In the genomic region with DNA sequence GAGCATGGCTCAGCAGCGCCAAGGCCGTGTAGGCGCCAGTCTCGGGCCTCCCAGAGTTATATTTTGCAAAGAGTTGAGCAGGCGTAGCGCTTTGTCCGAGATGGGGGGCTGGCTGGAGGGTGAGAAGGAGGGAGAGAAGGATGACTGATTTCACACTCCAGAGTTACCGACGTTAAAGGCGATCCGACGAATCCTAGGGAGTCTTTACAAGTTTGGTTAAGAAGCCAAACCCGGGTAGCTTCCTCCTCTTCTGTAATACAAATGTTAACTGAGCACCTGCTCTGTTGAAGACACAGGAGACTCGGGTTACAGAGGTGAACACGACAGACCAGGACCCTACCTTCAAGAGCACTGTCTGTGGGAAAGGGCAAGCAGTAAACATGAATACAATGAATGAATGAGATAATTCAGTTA, we compare ENCODE assay signal across 1 cellular context.
TF ChIP-seq lines count a peak whose summit lies in the region.

No MANE protein-coding gene starts in this region.

TF ChIP-seq in K562, 482 proteins besides CTCF, POLR2A, EP300 and RAD21 (continued from another document and continues in another):
- TF ChIP-seq, protein P1, sequence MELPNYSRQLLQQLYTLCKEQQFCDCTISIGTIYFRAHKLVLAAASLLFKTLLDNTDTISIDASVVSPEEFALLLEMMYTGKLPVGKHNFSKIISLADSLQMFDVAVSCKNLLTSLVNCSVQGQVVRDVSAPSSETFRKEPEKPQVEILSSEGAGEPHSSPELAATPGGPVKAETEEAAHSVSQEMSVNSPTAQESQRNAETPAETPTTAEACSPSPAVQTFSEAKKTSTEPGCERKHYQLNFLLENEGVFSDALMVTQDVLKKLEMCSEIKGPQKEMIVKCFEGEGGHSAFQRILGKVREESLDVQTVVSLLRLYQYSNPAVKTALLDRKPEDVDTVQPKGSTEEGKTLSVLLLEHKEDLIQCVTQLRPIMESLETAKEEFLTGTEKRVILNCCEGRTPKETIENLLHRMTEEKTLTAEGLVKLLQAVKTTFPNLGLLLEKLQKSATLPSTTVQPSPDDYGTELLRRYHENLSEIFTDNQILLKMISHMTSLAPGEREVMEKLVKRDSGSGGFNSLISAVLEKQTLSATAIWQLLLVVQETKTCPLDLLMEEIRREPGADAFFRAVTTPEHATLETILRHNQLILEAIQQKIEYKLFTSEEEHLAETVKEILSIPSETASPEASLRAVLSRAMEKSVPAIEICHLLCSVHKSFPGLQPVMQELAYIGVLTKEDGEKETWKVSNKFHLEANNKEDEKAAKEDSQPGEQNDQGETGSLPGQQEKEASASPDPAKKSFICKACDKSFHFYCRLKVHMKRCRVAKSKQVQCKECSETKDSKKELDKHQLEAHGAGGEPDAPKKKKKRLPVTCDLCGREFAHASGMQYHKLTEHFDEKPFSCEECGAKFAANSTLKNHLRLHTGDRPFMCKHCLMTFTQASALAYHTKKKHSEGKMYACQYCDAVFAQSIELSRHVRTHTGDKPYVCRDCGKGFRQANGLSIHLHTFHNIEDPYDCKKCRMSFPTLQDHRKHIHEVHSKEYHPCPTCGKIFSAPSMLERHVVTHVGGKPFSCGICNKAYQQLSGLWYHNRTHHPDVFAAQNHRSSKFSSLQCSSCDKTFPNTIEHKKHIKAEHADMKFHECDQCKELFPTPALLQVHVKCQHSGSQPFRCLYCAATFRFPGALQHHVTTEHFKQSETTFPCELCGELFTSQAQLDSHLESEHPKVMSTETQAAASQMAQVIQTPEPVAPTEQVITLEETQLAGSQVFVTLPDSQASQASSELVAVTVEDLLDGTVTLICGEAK (IDR thresholded peaks at IDR 0.05): 0 out of 2 replicates have a peak, but pooled peaks have one; percentile 21
- TF ChIP-seq, protein P1 (CRISPR knock-in tag; IDR thresholded peaks at IDR 0.05): no peak
- TF ChIP-seq ARHGAP35 (IDR thresholded peaks at IDR 0.05; ENCODE audit: partially characterized antibody) (no peak), NFXL1 (CRISPR knock-in tag; IDR thresholded peaks at IDR 0.05) (no peak), ZFP36 (IDR thresholded peaks at IDR 0.05; ENCODE audit: low read depth, low read length, partially characterized antibody) (no peak), ZBTB33 (CRISPR knock-in tag; IDR thresholded peaks at IDR 0.05) (peak; percentile 0; the same call in 1 of the 2 replicates), LEF1 (IDR thresholded peaks at IDR 0.05) (no peak), NR2F6 (CRISPR knock-in tag; IDR thresholded peaks at IDR 0.05) (no peak), ILK (tag; IDR thresholded peaks at IDR 0.05; ENCODE audit: borderline replicate concordance, low read depth) (no peak), CSDE1 (IDR thresholded peaks at IDR 0.05) (no peak), GTF2F1 (IDR thresholded peaks at IDR 0.05; ENCODE audit: low read depth, low read length) (no peak), ARID1B (IDR thresholded peaks at IDR 0.05) (no peak), FOXK1 (CRISPR knock-in tag; IDR thresholded peaks at IDR 0.05; ENCODE audit: borderline replicate concordance) (no peak), PTTG1 (tag; IDR thresholded peaks at IDR 0.05; ENCODE audit: low read depth) (no peak), ZKSCAN8 (CRISPR knock-in tag; IDR thresholded peaks at IDR 0.05) (no peak), ZNF431 (CRISPR knock-in tag; IDR thresholded peaks at IDR 0.05) (no peak)
- TF ChIP-seq, protein P2, sequence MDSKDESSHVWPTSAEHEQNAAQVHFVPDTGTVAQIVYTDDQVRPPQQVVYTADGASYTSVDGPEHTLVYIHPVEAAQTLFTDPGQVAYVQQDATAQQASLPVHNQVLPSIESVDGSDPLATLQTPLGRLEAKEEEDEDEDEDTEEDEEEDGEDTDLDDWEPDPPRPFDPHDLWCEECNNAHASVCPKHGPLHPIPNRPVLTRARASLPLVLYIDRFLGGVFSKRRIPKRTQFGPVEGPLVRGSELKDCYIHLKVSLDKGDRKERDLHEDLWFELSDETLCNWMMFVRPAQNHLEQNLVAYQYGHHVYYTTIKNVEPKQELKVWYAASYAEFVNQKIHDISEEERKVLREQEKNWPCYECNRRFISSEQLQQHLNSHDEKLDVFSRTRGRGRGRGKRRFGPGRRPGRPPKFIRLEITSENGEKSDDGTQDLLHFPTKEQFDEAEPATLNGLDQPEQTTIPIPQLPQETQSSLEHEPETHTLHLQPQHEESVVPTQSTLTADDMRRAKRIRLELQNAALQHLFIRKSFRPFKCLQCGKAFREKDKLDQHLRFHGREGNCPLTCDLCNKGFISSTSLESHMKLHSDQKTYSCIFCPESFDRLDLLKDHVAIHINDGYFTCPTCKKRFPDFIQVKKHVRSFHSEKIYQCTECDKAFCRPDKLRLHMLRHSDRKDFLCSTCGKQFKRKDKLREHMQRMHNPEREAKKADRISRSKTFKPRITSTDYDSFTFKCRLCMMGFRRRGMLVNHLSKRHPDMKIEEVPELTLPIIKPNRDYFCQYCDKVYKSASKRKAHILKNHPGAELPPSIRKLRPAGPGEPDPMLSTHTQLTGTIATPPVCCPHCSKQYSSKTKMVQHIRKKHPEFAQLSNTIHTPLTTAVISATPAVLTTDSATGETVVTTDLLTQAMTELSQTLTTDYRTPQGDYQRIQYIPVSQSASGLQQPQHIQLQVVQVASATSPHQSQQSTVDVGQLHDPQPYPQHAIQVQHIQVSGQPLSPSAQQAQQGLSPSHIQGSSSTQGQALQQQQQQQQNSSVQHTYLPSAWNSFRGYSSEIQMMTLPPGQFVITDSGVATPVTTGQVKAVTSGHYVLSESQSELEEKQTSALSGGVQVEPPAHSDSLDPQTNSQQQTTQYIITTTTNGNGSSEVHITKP (IDR thresholded peaks at IDR 0.05; ENCODE audit: partially characterized antibody): no peak
- TF ChIP-seq, protein P3, sequence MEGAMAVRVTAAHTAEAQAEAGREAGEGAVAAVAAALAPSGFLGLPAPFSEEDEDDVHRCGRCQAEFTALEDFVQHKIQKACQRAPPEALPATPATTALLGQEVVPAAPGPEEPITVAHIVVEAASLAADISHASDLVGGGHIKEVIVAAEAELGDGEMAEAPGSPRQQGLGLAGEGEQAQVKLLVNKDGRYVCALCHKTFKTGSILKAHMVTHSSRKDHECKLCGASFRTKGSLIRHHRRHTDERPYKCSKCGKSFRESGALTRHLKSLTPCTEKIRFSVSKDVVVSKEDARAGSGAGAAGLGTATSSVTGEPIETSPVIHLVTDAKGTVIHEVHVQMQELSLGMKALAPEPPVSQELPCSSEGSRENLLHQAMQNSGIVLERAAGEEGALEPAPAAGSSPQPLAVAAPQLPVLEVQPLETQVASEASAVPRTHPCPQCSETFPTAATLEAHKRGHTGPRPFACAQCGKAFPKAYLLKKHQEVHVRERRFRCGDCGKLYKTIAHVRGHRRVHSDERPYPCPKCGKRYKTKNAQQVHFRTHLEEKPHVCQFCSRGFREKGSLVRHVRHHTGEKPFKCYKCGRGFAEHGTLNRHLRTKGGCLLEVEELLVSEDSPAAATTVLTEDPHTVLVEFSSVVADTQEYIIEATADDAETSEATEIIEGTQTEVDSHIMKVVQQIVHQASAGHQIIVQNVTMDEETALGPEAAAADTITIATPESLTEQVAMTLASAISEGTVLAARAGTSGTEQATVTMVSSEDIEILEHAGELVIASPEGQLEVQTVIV (CRISPR knock-in tag; IDR thresholded peaks at IDR 0.05; ENCODE audit: borderline replicate concordance): no peak
- TF ChIP-seq, protein P4, sequence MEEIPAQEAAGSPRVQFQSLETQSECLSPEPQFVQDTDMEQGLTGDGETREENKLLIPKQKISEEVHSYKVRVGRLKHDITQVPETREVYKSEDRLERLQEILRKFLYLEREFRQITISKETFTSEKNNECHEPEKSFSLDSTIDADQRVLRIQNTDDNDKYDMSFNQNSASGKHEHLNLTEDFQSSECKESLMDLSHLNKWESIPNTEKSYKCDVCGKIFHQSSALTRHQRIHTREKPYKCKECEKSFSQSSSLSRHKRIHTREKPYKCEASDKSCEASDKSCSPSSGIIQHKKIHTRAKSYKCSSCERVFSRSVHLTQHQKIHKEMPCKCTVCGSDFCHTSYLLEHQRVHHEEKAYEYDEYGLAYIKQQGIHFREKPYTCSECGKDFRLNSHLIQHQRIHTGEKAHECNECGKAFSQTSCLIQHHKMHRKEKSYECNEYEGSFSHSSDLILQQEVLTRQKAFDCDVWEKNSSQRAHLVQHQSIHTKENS (CRISPR knock-in tag; IDR thresholded peaks at IDR 0.05): no peak
- TF ChIP-seq, protein P5, sequence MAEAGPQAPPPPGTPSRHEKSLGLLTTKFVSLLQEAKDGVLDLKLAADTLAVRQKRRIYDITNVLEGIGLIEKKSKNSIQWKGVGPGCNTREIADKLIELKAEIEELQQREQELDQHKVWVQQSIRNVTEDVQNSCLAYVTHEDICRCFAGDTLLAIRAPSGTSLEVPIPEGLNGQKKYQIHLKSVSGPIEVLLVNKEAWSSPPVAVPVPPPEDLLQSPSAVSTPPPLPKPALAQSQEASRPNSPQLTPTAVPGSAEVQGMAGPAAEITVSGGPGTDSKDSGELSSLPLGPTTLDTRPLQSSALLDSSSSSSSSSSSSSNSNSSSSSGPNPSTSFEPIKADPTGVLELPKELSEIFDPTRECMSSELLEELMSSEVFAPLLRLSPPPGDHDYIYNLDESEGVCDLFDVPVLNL (CRISPR knock-in tag; IDR thresholded peaks at IDR 0.05; ENCODE audit: low read depth): no peak
- TF ChIP-seq, protein P6, sequence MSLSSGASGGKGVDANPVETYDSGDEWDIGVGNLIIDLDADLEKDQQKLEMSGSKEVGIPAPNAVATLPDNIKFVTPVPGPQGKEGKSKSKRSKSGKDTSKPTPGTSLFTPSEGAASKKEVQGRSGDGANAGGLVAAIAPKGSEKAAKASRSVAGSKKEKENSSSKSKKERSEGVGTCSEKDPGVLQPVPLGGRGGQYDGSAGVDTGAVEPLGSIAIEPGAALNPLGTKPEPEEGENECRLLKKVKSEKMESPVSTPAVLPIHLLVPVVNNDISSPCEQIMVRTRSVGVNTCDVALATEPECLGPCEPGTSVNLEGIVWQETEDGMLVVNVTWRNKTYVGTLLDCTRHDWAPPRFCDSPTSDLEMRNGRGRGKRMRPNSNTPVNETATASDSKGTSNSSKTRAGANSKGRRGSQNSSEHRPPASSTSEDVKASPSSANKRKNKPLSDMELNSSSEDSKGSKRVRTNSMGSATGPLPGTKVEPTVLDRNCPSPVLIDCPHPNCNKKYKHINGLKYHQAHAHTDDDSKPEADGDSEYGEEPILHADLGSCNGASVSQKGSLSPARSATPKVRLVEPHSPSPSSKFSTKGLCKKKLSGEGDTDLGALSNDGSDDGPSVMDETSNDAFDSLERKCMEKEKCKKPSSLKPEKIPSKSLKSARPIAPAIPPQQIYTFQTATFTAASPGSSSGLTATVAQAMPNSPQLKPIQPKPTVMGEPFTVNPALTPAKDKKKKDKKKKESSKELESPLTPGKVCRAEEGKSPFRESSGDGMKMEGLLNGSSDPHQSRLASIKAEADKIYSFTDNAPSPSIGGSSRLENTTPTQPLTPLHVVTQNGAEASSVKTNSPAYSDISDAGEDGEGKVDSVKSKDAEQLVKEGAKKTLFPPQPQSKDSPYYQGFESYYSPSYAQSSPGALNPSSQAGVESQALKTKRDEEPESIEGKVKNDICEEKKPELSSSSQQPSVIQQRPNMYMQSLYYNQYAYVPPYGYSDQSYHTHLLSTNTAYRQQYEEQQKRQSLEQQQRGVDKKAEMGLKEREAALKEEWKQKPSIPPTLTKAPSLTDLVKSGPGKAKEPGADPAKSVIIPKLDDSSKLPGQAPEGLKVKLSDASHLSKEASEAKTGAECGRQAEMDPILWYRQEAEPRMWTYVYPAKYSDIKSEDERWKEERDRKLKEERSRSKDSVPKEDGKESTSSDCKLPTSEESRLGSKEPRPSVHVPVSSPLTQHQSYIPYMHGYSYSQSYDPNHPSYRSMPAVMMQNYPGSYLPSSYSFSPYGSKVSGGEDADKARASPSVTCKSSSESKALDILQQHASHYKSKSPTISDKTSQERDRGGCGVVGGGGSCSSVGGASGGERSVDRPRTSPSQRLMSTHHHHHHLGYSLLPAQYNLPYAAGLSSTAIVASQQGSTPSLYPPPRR (CRISPR knock-in tag; IDR thresholded peaks at IDR 0.05; ENCODE audit: borderline replicate concordance): no peak; the same call in 1 of the 2 replicates
- TF ChIP-seq, protein P7, sequence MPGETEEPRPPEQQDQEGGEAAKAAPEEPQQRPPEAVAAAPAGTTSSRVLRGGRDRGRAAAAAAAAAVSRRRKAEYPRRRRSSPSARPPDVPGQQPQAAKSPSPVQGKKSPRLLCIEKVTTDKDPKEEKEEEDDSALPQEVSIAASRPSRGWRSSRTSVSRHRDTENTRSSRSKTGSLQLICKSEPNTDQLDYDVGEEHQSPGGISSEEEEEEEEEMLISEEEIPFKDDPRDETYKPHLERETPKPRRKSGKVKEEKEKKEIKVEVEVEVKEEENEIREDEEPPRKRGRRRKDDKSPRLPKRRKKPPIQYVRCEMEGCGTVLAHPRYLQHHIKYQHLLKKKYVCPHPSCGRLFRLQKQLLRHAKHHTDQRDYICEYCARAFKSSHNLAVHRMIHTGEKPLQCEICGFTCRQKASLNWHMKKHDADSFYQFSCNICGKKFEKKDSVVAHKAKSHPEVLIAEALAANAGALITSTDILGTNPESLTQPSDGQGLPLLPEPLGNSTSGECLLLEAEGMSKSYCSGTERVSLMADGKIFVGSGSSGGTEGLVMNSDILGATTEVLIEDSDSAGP (CRISPR knock-in tag; IDR thresholded peaks at IDR 0.05): no peak
